ENCODE assay signal across 16 cellular contexts in the genomic region with DNA sequence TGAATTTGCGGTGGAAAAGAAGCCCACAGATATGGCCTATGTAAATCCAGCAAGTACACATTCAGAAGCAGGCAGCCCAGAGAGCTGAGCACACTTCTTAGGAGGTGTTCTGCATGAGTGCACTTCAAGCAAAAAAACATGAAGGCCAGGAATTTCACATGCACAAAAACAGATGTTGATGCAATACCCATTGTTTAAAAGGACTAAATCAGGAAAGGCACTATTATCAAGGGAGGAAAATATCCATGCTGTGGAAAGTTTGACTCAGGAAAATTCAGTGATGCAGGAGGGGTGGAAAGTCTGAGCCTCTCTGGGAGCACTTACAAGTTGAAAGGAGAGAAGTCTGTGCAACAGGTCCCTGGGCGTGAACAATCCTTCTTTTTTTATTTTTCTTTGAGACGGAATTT. TPM values are rescaled to one million over a fixed set of nuclear protein-coding genes. Genes with fewer than 3 reads are reported as not detected.
A peak's percentile ranks its signal among the peaks of the same experiment; 100 is the strongest.
DNase-seq lines count a peak whose midpoint lies in the region; ATAC-seq, FAIRE-seq and TF ChIP-seq lines count a peak whose summit lies in the region.
"Had no signal": no experiment of that assay in that cellular context is flagged by ENCODE, and none has a peak within 500 bp of the region (broad histone marks: within the 10 kb centered on the region; RNA-seq: fewer than 3 reads in every experiment).

No MANE protein-coding gene starts in this region.

- DNase-seq in NCI-H2171 treated with DMSO at 0.1 percent for 48 hours (lab: John Stamatoyannopoulos, UW), result peak; percentile 5
- DNase-seq in NCI-H2171 (lab: John Stamatoyannopoulos, UW), result no peak
- DNase-seq in bronchial epithelial cell (ENCODE audit: low read depth), result no peak
- DNase-seq in kidney epithelial cell (ENCODE audit: low read depth), result peak; percentile 75
- DNase-seq in tibial nerve (ENCODE audit: low spot score in 2 of 2), result peak in 1 of 2 donors; percentile 43
- DNase-seq in activated T-cell treated with anti-CD3 and anti-CD28 coated beads, Interleukin-2, amount 50 U/mL, for 1 hour, result no peak
- DNase-seq in SHP77 (lab: John Stamatoyannopoulos, UW), result no peak
- DNase-seq: activated CD4-positive, alpha-beta T cell treated with anti-CD3 and anti-CD28 coated beads for 36 hours; colonic mucosa; EL; head of caudate nucleus; MG63; retina; transverse colon had no signal

- no peak for ATAC-seq in GM18858 (IDR thresholded peaks at IDR 0.05; ENCODE audit: unreplicated experiment)
- ATAC-seq: activated CD4-positive, alpha-beta T cell treated with anti-CD3 and anti-CD28 coated beads for 36 hours; activated T-helper 17 cell treated with anti-CD3 and anti-CD28 coated beads, Interleukin-2, amount 50 U/mL, for 72 hours had no signal

- WGBS in tibial nerve, 2 donors, result 53 to 69% methylated on average over 3 of the region's 3 CpGs

- H3K9me3 ChIP-seq in tibial nerve, result no peaks in the 10 kb centered on the region
- H3K9me3 ChIP-seq: colonic mucosa, MG63, transverse colon had no signal

- TF ChIP-seq EP300 in tibial nerve (IDR thresholded peaks at IDR 0.05), result peak; percentile 42 to 91

- TF ChIP-seq POLR2A in tibial nerve (IDR thresholded peaks at IDR 0.05), result no peak

- peak; percentile 32 for FAIRE-seq in bronchial epithelial cell (lab: Jason Lieb, UNC)

- H3K27me3 ChIP-seq in bronchial epithelial cell (ENCODE audit: control insufficient read depth, insufficient read depth, low read length) (peaks cover 5% of the 10 kb centered on the region), kidney epithelial cell (ENCODE audit: control insufficient read depth, insufficient read depth, low read length) (no peaks in the 10 kb centered on the region), tibial nerve (no peaks in the 10 kb centered on the region)
- H3K27me3 ChIP-seq: colonic mucosa, MG63, transverse colon had no signal

- H3K36me3 ChIP-seq in bronchial epithelial cell (ENCODE audit: control insufficient read depth, insufficient read depth, low read length) (no peaks in the 10 kb centered on the region), kidney epithelial cell (ENCODE audit: control insufficient read depth, insufficient read depth, low read length) (no peaks in the 10 kb centered on the region), tibial nerve (no peaks in the 10 kb centered on the region)
- H3K36me3 ChIP-seq: colonic mucosa, MG63, transverse colon had no signal

- peaks cover 0 to 9% (median 0%) of the 10 kb centered on the region in 4 donors for H3K4me1 ChIP-seq in tibial nerve
- H3K4me1 ChIP-seq: colonic mucosa, transverse colon had no signal

- H3K4me3 ChIP-seq in bronchial epithelial cell (ENCODE audit: low read depth, low read length) (no peak overlapping the region), kidney epithelial cell (ENCODE audit: low read depth, low read length) (no peak overlapping the region), tibial nerve (no peak overlapping the region)
- H3K4me3 ChIP-seq: colonic mucosa, MG63, transverse colon had no signal

- H3K27ac ChIP-seq in tibial nerve, result peak overlapping the region in 2 of 4 donors; percentile 59 to 63
- H3K27ac ChIP-seq: colonic mucosa, transverse colon had no signal

- TF ChIP-seq CTCF in bronchial epithelial cell (IDR thresholded peaks at IDR 0.05; ENCODE audit: insufficient read depth, low read length, severe bottlenecking) (no peak), kidney epithelial cell (IDR thresholded peaks at IDR 0.05; ENCODE audit: insufficient read depth, low read length, poor library complexity, severe bottlenecking) (no peak), tibial nerve (IDR thresholded peaks at IDR 0.05) (no peak)

RNA-seq across cellular contexts. Expression of a gene that starts 15.8 kb away (rescaled TPM):
- total RNA-seq in bronchial epithelial cell, result 113 and 125 TPM in 2 replicates
- 92.1 and 98.3 TPM in 2 replicates for total RNA-seq in kidney epithelial cell
- total RNA-seq in tibial nerve, result 10 to 100 TPM; 29.3 to 50.4 (median 36.4) TPM

Comparison
In these comparisons a context has a peak if more than half of its experiments do, and no peak if none do; other contexts are left out.
1. DNase-seq: peak in NCI-H2171 treated with DMSO at 0.1 percent for 48 hours (single experiment) and kidney epithelial cell (single experiment); none in NCI-H2171 (single experiment), bronchial epithelial cell (single experiment), activated T-cell treated with anti-CD3 and anti-CD28 coated beads, Interleukin-2, amount 50 U/mL, for 1 hour (single experiment) and SHP77 (0 of 2).